In the genomic region with DNA sequence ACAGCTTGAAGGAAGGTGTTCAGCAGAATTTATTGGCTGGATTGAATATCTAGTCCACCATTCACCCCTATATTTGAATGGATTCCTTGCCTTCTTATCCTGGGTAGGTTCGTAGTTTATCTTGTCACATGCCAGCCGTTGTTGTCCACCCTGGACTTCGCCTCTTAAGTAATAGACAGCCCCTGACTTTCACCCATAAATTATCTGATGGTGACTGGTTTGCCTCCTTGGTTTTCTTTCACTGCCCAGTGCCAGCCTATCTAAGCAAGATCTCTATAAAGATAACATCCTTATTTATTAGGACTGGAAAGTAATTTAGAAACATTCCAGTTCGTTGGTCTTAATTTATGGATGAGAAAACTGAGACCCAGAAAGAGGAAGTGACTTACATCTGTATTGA, we compare ENCODE assay signal across 22 cellular contexts.
"Had no signal": no experiment of that assay in that cellular context is flagged by ENCODE, and none has a peak within 500 bp of the region (broad histone marks: within the 10 kb centered on the region; RNA-seq: fewer than 3 reads in every experiment).

No MANE protein-coding gene starts in this region.

- H3K4me3 ChIP-seq: gastrocnemius medialis, ovary, prostate gland, thyroid gland, upper lobe of right lung had no signal

- ATAC-seq: activated CD4-positive, CD25-positive, alpha-beta regulatory T cell treated with anti-CD3 and anti-CD28 coated beads, Interleukin-2, amount 50 U/mL, for 24 hours; activated CD8-positive, alpha-beta memory T cell treated with anti-CD3 and anti-CD28 coated beads, Interleukin-2, amount 10 ng/mL, durations not matched to agents 7 days and 5 days; activated CD8-positive, alpha-beta T cell treated with anti-CD3 and anti-CD28 coated beads for 36 hours; effector memory CD8-positive, alpha-beta T cell; esophagus mucosa; gastrocnemius medialis; natural killer cell treated with Interleukin-12 subunit alpha and Interleukin-12 subunit beta and Interleukin-15 and Interleukin-18, amount 100 ng/mL, for 72 hours; upper lobe of right lung had no signal

- H3K4me3 Mint-ChIP-seq: activated CD4-positive, alpha-beta T cell treated with anti-CD3 and anti-CD28 coated beads, Interleukin-2, amount 10 ng/mL, durations not matched to agents 24 days and 14 days; activated CD8-positive, alpha-beta memory T cell treated with anti-CD3 and anti-CD28 coated beads, Interleukin-2, amount 10 ng/mL, durations not matched to agents 7 days and 5 days; activated CD8-positive, alpha-beta T cell treated with anti-CD3 and anti-CD28 coated beads for 36 hours; activated naive CD4-positive, alpha-beta T cell treated with anti-CD3 and anti-CD28 coated beads, Interleukin-2, amount 50 U/mL, for 24 hours; activated T-helper 1 cell treated with anti-CD3 and anti-CD28 coated beads, Interleukin-12 subunit alpha, Interleukin-12 subunit beta, Interleukin-2, Interleukin-4 antibody, amounts not matched to agents 30 ng/mL and 10 ng/mL and 1 ng/mL, durations not matched to agents 14 hours and 24 hours and 36 hours; effector memory CD8-positive, alpha-beta T cell; natural killer cell treated with Interleukin-12 subunit alpha and Interleukin-12 subunit beta and Interleukin-15 and Interleukin-18, amount 100 ng/mL, for 72 hours; stimulated activated naive CD8-positive, alpha-beta T cell treated with anti-CD3 and anti-CD28 coated beads, Interleukin-15, Interleukin-2, amounts not matched to agents 100 ng/mL and 50 ng/mL, for 24 hours had no signal

- H3K9me3 Mint-ChIP-seq: activated CD4-positive, alpha-beta T cell treated with anti-CD3 and anti-CD28 coated beads, Interleukin-2, amount 10 ng/mL, durations not matched to agents 24 days and 14 days; activated CD8-positive, alpha-beta T cell treated with anti-CD3 and anti-CD28 coated beads for 36 hours; activated naive CD4-positive, alpha-beta T cell treated with anti-CD3 and anti-CD28 coated beads, Interleukin-2, amount 50 U/mL, for 24 hours; activated T-helper 1 cell treated with anti-CD3 and anti-CD28 coated beads, Interleukin-12 subunit alpha, Interleukin-12 subunit beta, Interleukin-2, Interleukin-4 antibody, amounts not matched to agents 30 ng/mL and 10 ng/mL and 1 ng/mL, durations not matched to agents 14 hours and 24 hours and 36 hours; effector memory CD8-positive, alpha-beta T cell; natural killer cell treated with Interleukin-12 subunit alpha and Interleukin-12 subunit beta and Interleukin-15 and Interleukin-18, amount 100 ng/mL, for 72 hours; stimulated activated naive CD8-positive, alpha-beta T cell treated with anti-CD3 and anti-CD28 coated beads, Interleukin-15, Interleukin-2, amounts not matched to agents 100 ng/mL and 50 ng/mL, for 24 hours had no signal

- DNase-seq: activated CD4-positive, alpha-beta T cell treated with anti-CD3 and anti-CD28 coated beads, Interleukin-2, amount 10 ng/mL, durations not matched to agents 24 days and 14 days; activated CD8-positive, alpha-beta memory T cell treated with anti-CD3 and anti-CD28 coated beads, Interleukin-2, amount 10 ng/mL, durations not matched to agents 7 days and 5 days; activated CD8-positive, alpha-beta T cell treated with anti-CD3 and anti-CD28 coated beads for 36 hours; activated gamma-delta T cell; aorta; central memory CD4-positive, alpha-beta T cell; effector memory CD8-positive, alpha-beta T cell; gastrocnemius medialis; hippocampal formation; ovary; stimulated activated CD4-positive, alpha-beta T cell treated with anti-CD3 and anti-CD28 coated beads, Interleukin-4, amount 100 ng/mL, for 4 hours; substantia nigra; thyroid gland; upper lobe of right lung had no signal

- H3K36me3 Mint-ChIP-seq: activated CD8-positive, alpha-beta memory T cell treated with anti-CD3 and anti-CD28 coated beads, Interleukin-2, amount 10 ng/mL, durations not matched to agents 7 days and 5 days; natural killer cell treated with Interleukin-12 subunit alpha and Interleukin-12 subunit beta and Interleukin-15 and Interleukin-18, amount 100 ng/mL, for 72 hours had no signal

- H3K27me3 Mint-ChIP-seq: activated CD4-positive, alpha-beta T cell treated with anti-CD3 and anti-CD28 coated beads, Interleukin-2, amount 10 ng/mL, durations not matched to agents 24 days and 14 days; activated CD8-positive, alpha-beta memory T cell treated with anti-CD3 and anti-CD28 coated beads, Interleukin-2, amount 10 ng/mL, durations not matched to agents 7 days and 5 days; activated CD8-positive, alpha-beta T cell treated with anti-CD3 and anti-CD28 coated beads for 36 hours; activated naive CD4-positive, alpha-beta T cell treated with anti-CD3 and anti-CD28 coated beads, Interleukin-2, amount 50 U/mL, for 24 hours; effector memory CD8-positive, alpha-beta T cell; stimulated activated naive CD8-positive, alpha-beta T cell treated with anti-CD3 and anti-CD28 coated beads, Interleukin-15, Interleukin-2, amounts not matched to agents 100 ng/mL and 50 ng/mL, for 24 hours had no signal

- H3K27ac Mint-ChIP-seq: activated CD4-positive, alpha-beta T cell treated with anti-CD3 and anti-CD28 coated beads, Interleukin-2, amount 10 ng/mL, durations not matched to agents 24 days and 14 days; activated CD8-positive, alpha-beta memory T cell treated with anti-CD3 and anti-CD28 coated beads, Interleukin-2, amount 10 ng/mL, durations not matched to agents 7 days and 5 days; activated CD8-positive, alpha-beta T cell treated with anti-CD3 and anti-CD28 coated beads for 36 hours; activated naive CD4-positive, alpha-beta T cell treated with anti-CD3 and anti-CD28 coated beads, Interleukin-2, amount 50 U/mL, for 24 hours; activated T-helper 1 cell treated with anti-CD3 and anti-CD28 coated beads, Interleukin-12 subunit alpha, Interleukin-12 subunit beta, Interleukin-2, Interleukin-4 antibody, amounts not matched to agents 30 ng/mL and 10 ng/mL and 1 ng/mL, durations not matched to agents 14 hours and 24 hours and 36 hours; effector memory CD8-positive, alpha-beta T cell; natural killer cell treated with Interleukin-12 subunit alpha and Interleukin-12 subunit beta and Interleukin-15 and Interleukin-18, amount 100 ng/mL, for 72 hours; stimulated activated naive CD8-positive, alpha-beta T cell treated with anti-CD3 and anti-CD28 coated beads, Interleukin-15, Interleukin-2, amounts not matched to agents 100 ng/mL and 50 ng/mL, for 24 hours had no signal

- H3K4me1 Mint-ChIP-seq: activated CD4-positive, alpha-beta T cell treated with anti-CD3 and anti-CD28 coated beads, Interleukin-2, amount 10 ng/mL, durations not matched to agents 24 days and 14 days; activated CD8-positive, alpha-beta memory T cell treated with anti-CD3 and anti-CD28 coated beads, Interleukin-2, amount 10 ng/mL, durations not matched to agents 7 days and 5 days; activated naive CD4-positive, alpha-beta T cell treated with anti-CD3 and anti-CD28 coated beads, Interleukin-2, amount 50 U/mL, for 24 hours had no signal

- FAIRE-seq: endothelial cell of umbilical vein had no signal
